ENCODE assay signal across 19 cellular contexts in genomic region chr5:14954620-14955343, GRCh38.
"Had no signal": no experiment of that assay in that cellular context is flagged by ENCODE, and none has a peak within 500 bp of the region (broad histone marks: within the 10 kb centered on the region; RNA-seq: fewer than 3 reads in every experiment).

No MANE protein-coding gene starts in this region.

- H3K4me3 ChIP-seq: dorsolateral prefrontal cortex, lower lobe of right lung, tibial artery, uterus had no signal

- H3K27me3 ChIP-seq: dorsolateral prefrontal cortex, tibial artery, uterus had no signal

- H3K9me3 ChIP-seq: lower lobe of right lung, tibial artery, uterus had no signal

- H3K36me3 ChIP-seq: lower lobe of right lung, tibial artery, uterus had no signal

- H3K27ac ChIP-seq: dorsolateral prefrontal cortex, epithelial cell of prostate, lower lobe of right lung, parathyroid adenoma, tibial artery, uterus had no signal

- DNase-seq: activated B cell treated with CpG ODN at 0.5 μM for 24 hours; activated CD4-positive, alpha-beta memory T cell treated with anti-CD3 and anti-CD28 coated beads, Interleukin-2, amount 10 ng/mL, durations not matched to agents 7 days and 5 days; activated CD4-positive, alpha-beta T cell treated with anti-CD3 and anti-CD28 coated beads for 48 hours; activated CD8-positive, alpha-beta memory T cell treated with anti-CD3 and anti-CD28 coated beads, Interleukin-2, amount 10 ng/mL, durations not matched to agents 7 days and 5 days; amniotic stem cell; caudate nucleus; dorsolateral prefrontal cortex; foreskin melanocyte; immature natural killer cell; lower lobe of right lung; midbrain; stimulated activated CD4-positive, alpha-beta T cell treated with anti-CD3 and anti-CD28 coated beads, Interleukin-1b, Interleukin-23, amount 100 ng/mL, for 48 hours; stimulated activated CD8-positive, alpha-beta memory T cell treated with anti-CD3 and anti-CD28 coated beads, Interleukin-4, amount 100 ng/mL, for 48 hours; stimulated activated naive CD4-positive, alpha-beta T cell; substantia nigra; tibial artery; uterus had no signal

- H3K4me1 ChIP-seq: lower lobe of right lung, tibial artery, uterus had no signal

- ATAC-seq: activated CD8-positive, alpha-beta memory T cell treated with anti-CD3 and anti-CD28 coated beads, Interleukin-2, amount 10 ng/mL, durations not matched to agents 7 days and 5 days; lower lobe of right lung had no signal
